9 cellular contexts compared by ENCODE assay signal in genomic region chr12:6336079-6336858, GRCh38. TPM values are rescaled to one million over a fixed set of nuclear protein-coding genes. Genes with fewer than 3 reads are reported as not detected.
DNase-seq lines count a peak whose midpoint lies in the region; ATAC-seq and TF ChIP-seq lines count a peak whose summit lies in the region.
"Had no signal": no experiment of that assay in that cellular context is flagged by ENCODE, and none has a peak within 500 bp of the region (broad histone marks: within the 10 kb centered on the region; RNA-seq: fewer than 3 reads in every experiment).

No MANE protein-coding gene starts in this region.

- peaks cover 77% of the 10 kb centered on the region for H3K36me3 ChIP-seq in NT2/D1 (ENCODE audit: insufficient read depth, insufficient read length, low read length)
- H3K36me3 ChIP-seq in muscle layer of colon (ENCODE audit: insufficient read depth, low read length) = peaks cover 37% of the 10 kb centered on the region

- H3K9me3 ChIP-seq in NT2/D1 (ENCODE audit: insufficient read depth, low read length) (no peaks in the 10 kb centered on the region), muscle layer of colon (ENCODE audit: low read length) (no peaks in the 10 kb centered on the region)

- H3K27ac ChIP-seq in muscle layer of colon (ENCODE audit: low read depth, low read length) (peak overlapping the region; percentile 100), substantia nigra (ENCODE audit: low read depth, low read length, poor library complexity, severe bottlenecking) (peak overlapping the region; percentile 81)

- DNase-seq in COLO829 (ENCODE audit: low spot score) (peak; percentile 99), NT2/D1 (ENCODE audit: low read depth, low spot score) (peak; percentile 100), fibroblast of mammary gland (ENCODE audit: low read depth) (peak; percentile 100), substantia nigra (lab: John Stamatoyannopoulos, UW) (peak in 47 of 49 donors; percentile 24 to 95 (median 69))
- DNase-seq in activated T-helper 2 cell treated with anti-CD3 and anti-CD28 coated beads, Interferon-gamma antibody, Interleukin-2, Interleukin-4, amounts not matched to agents 10 μg/mL and 5 μg/mL and 100 μg/mL, durations not matched to agents 14 hours and 24 hours and 36 hours (ENCODE audit: low spot score) = peak; percentile 42

- peaks cover 40% of the 10 kb centered on the region for H3K36me3 Mint-ChIP-seq in activated T-helper 2 cell treated with anti-CD3 and anti-CD28 coated beads, Interferon-gamma antibody, Interleukin-2, Interleukin-4, amounts not matched to agents 10 μg/mL and 5 μg/mL and 100 μg/mL, durations not matched to agents 14 hours and 24 hours and 36 hours (ENCODE audit: low read depth)

- H3K27me3 Mint-ChIP-seq in activated T-helper 2 cell treated with anti-CD3 and anti-CD28 coated beads, Interferon-gamma antibody, Interleukin-2, Interleukin-4, amounts not matched to agents 10 μg/mL and 5 μg/mL and 100 μg/mL, durations not matched to agents 14 hours and 24 hours and 36 hours (ENCODE audit: low read depth) = no peaks in the 10 kb centered on the region

- peaks cover 50% of the 10 kb centered on the region for H3K4me1 ChIP-seq in NT2/D1 (ENCODE audit: insufficient read depth, insufficient read length)
- peaks cover 73% of the 10 kb centered on the region for H3K4me1 ChIP-seq in muscle layer of colon (ENCODE audit: insufficient read depth, low read length)

- H3K9ac ChIP-seq in NT2/D1 (ENCODE audit: insufficient read length, low read depth) = peak overlapping the region; percentile 87
- H3K9ac ChIP-seq in muscle layer of colon (ENCODE audit: low read length) = peak overlapping the region; percentile 73

- ATAC-seq in HG02588 (IDR thresholded peaks at IDR 0.05; ENCODE audit: unreplicated experiment) = peak; percentile 16
- ATAC-seq in HG03025 (IDR thresholded peaks at IDR 0.05; ENCODE audit: low FRiP score, unreplicated experiment) = no peak

- intact Hi-C loops in activated T-helper 2 cell treated with anti-CD3 and anti-CD28 coated beads, Interferon-gamma antibody, Interleukin-2, Interleukin-4, amounts not matched to agents 10 μg/mL and 5 μg/mL and 100 μg/mL, durations not matched to agents 14 hours and 24 hours and 36 hours (cut with micrococcal nuclease) = loop anchor here (2.0 to 5.0 kb wide), 3 partner anchors 13 to 196 kb away; partner anchors contain the start of gene GAPDH

- no peak overlapping the region for H3K27ac Mint-ChIP-seq in activated T-helper 2 cell treated with anti-CD3 and anti-CD28 coated beads, Interferon-gamma antibody, Interleukin-2, Interleukin-4, amounts not matched to agents 10 μg/mL and 5 μg/mL and 100 μg/mL, durations not matched to agents 14 hours and 24 hours and 36 hours

- no peak for TF ChIP-seq CTCF in fibroblast of mammary gland (conservative IDR thresholded peaks at IDR 0.05; ENCODE audit: control insufficient read depth, insufficient read depth, low read depth, low read length)

- H3K9me3 Mint-ChIP-seq in activated T-helper 2 cell treated with anti-CD3 and anti-CD28 coated beads, Interferon-gamma antibody, Interleukin-2, Interleukin-4, amounts not matched to agents 10 μg/mL and 5 μg/mL and 100 μg/mL, durations not matched to agents 14 hours and 24 hours and 36 hours = no peaks in the 10 kb centered on the region

- no peaks in the 10 kb centered on the region for H3K27me3 ChIP-seq in NT2/D1 (ENCODE audit: insufficient read depth, insufficient read length)
- H3K27me3 ChIP-seq in muscle layer of colon (ENCODE audit: control insufficient read depth in 1 of 2, insufficient read depth in 2 of 2, low read length in 2 of 2) = no peaks in the 10 kb centered on the region

- peaks cover 32% of the 10 kb centered on the region for H3K4me1 Mint-ChIP-seq in activated T-helper 2 cell treated with anti-CD3 and anti-CD28 coated beads, Interferon-gamma antibody, Interleukin-2, Interleukin-4, amounts not matched to agents 10 μg/mL and 5 μg/mL and 100 μg/mL, durations not matched to agents 14 hours and 24 hours and 36 hours (ENCODE audit: low read depth)

- H3K4me3 ChIP-seq in NT2/D1 (ENCODE audit: insufficient read length, low read depth) (peak overlapping the region; percentile 38), fibroblast of mammary gland (ENCODE audit: control insufficient read depth, low read depth, low read length) (peak overlapping the region; percentile 98), muscle layer of colon (ENCODE audit: low read depth in 1 of 2, low read length in 2 of 2) (peak overlapping the region; percentile 25 to 99)

- H3K4me3 Mint-ChIP-seq in activated T-helper 2 cell treated with anti-CD3 and anti-CD28 coated beads, Interferon-gamma antibody, Interleukin-2, Interleukin-4, amounts not matched to agents 10 μg/mL and 5 μg/mL and 100 μg/mL, durations not matched to agents 14 hours and 24 hours and 36 hours (ENCODE audit: low read depth) = no peak overlapping the region

RNA-seq across cellular contexts. Expression of gene TNFRSF1A, which starts 5.6 kb away (rescaled TPM):
- 37.6 TPM in 2 replicates for total RNA-seq in activated T-helper 2 cell treated with anti-CD3 and anti-CD28 coated beads, Interferon-gamma antibody, Interleukin-2, Interleukin-4, amounts not matched to agents 10 μg/mL and 5 μg/mL and 100 μg/mL, durations not matched to agents 14 hours and 24 hours and 36 hours

RNA-seq across cellular contexts. Expression of gene PLEKHG6, which starts 25.8 kb away (rescaled TPM):
- not detected in 2 replicates for total RNA-seq in activated T-helper 2 cell treated with anti-CD3 and anti-CD28 coated beads, Interferon-gamma antibody, Interleukin-2, Interleukin-4, amounts not matched to agents 10 μg/mL and 5 μg/mL and 100 μg/mL, durations not matched to agents 14 hours and 24 hours and 36 hours
- total RNA-seq: activated CD8-positive, alpha-beta memory T cell treated with anti-CD3 and anti-CD28 coated beads for 36 hours had no signal

RNA-seq across cellular contexts. Expression of gene SCNN1A, which starts 39.1 kb away (rescaled TPM):
- not detected in 2 replicates for total RNA-seq in activated T-helper 2 cell treated with anti-CD3 and anti-CD28 coated beads, Interferon-gamma antibody, Interleukin-2, Interleukin-4, amounts not matched to agents 10 μg/mL and 5 μg/mL and 100 μg/mL, durations not matched to agents 14 hours and 24 hours and 36 hours

RNA-seq across cellular contexts. Expression of gene LTBR, which starts 47.7 kb away (rescaled TPM):
- total RNA-seq in activated T-helper 2 cell treated with anti-CD3 and anti-CD28 coated beads, Interferon-gamma antibody, Interleukin-2, Interleukin-4, amounts not matched to agents 10 μg/mL and 5 μg/mL and 100 μg/mL, durations not matched to agents 14 hours and 24 hours and 36 hours = 0.32 and 0.50 TPM in 2 replicates

Comparison
In these comparisons a context has a peak if more than half of its experiments do, and no peak if none do; other contexts are left out.
1. DNase-seq: peak in every context shown above with its lines; median percentile 100 in NT2/D1; 100 in fibroblast of mammary gland; 99 in COLO829; 69 in substantia nigra; 42 in activated T-helper 2 cell treated with anti-CD3 and anti-CD28 coated beads, Interferon-gamma antibody, Interleukin-2, Interleukin-4, amounts not matched to agents 10 μg/mL and 5 μg/mL and 100 μg/mL, durations not matched to agents 14 hours and 24 hours and 36 hours.
2. H3K4me3 ChIP-seq: peak in every context shown above with its lines; median percentile 98 in fibroblast of mammary gland; 62 in muscle layer of colon; 38 in NT2/D1.